Comparison of ENCODE assay signal across 16 cellular contexts in genomic region chr6:170128811-170129681, GRCh38.
DNase-seq lines count a peak whose midpoint lies in the region; ATAC-seq and TF ChIP-seq lines count a peak whose summit lies in the region.
"Had no signal": no experiment of that assay in that cellular context is flagged by ENCODE, and none has a peak within 500 bp of the region (broad histone marks: within the 10 kb centered on the region; RNA-seq: fewer than 3 reads in every experiment).

No MANE protein-coding gene starts in this region.

- no peak overlapping the region for H3K4me3 Mint-ChIP-seq in progenitor cell of endocrine pancreas (ENCODE audit: low read depth)
- H3K4me3 Mint-ChIP-seq: activated CD4-positive, alpha-beta T cell treated with anti-CD3 and anti-CD28 coated beads, Interleukin-2, amount 10 ng/mL, durations not matched to agents 24 days and 14 days; CD4-positive, alpha-beta T cell; stimulated activated naive CD8-positive, alpha-beta T cell treated with anti-CD3 and anti-CD28 coated beads, Interleukin-15, Interleukin-2, amounts not matched to agents 100 ng/mL and 50 ng/mL, for 24 hours had no signal

- H3K9me3 Mint-ChIP-seq in progenitor cell of endocrine pancreas (ENCODE audit: low read depth) = no peaks in the 10 kb centered on the region
- H3K9me3 Mint-ChIP-seq: activated CD4-positive, alpha-beta T cell treated with anti-CD3 and anti-CD28 coated beads, Interleukin-2, amount 10 ng/mL, durations not matched to agents 24 days and 14 days; activated naive CD4-positive, alpha-beta T cell treated with anti-CD3 and anti-CD28 coated beads, Interleukin-2, amount 50 U/mL, for 72 hours; CD4-positive, alpha-beta T cell; stimulated activated naive CD8-positive, alpha-beta T cell treated with anti-CD3 and anti-CD28 coated beads, Interleukin-15, Interleukin-2, amounts not matched to agents 100 ng/mL and 50 ng/mL, for 24 hours had no signal

- no peak for ATAC-seq in left ventricle myocardium superior
- no peak for ATAC-seq in aorta (ENCODE audit: low FRiP score)
- ATAC-seq in HG03354 (IDR thresholded peaks at IDR 0.05; ENCODE audit: poor library complexity, severe bottlenecking, unreplicated experiment) = no peak
- ATAC-seq: activated naive CD4-positive, alpha-beta T cell treated with anti-CD3 and anti-CD28 coated beads, Interleukin-2, amount 50 U/mL, for 72 hours had no signal

- H3K27ac Mint-ChIP-seq in progenitor cell of endocrine pancreas = no peak overlapping the region
- H3K27ac Mint-ChIP-seq: activated CD4-positive, alpha-beta T cell treated with anti-CD3 and anti-CD28 coated beads, Interleukin-2, amount 10 ng/mL, durations not matched to agents 24 days and 14 days; activated naive CD4-positive, alpha-beta T cell treated with anti-CD3 and anti-CD28 coated beads, Interleukin-2, amount 50 U/mL, for 72 hours; CD4-positive, alpha-beta T cell; stimulated activated naive CD8-positive, alpha-beta T cell treated with anti-CD3 and anti-CD28 coated beads, Interleukin-15, Interleukin-2, amounts not matched to agents 100 ng/mL and 50 ng/mL, for 24 hours had no signal

- no peaks in the 10 kb centered on the region for H3K9me3 ChIP-seq in right atrium auricular region
- no peaks in the 10 kb centered on the region for H3K9me3 ChIP-seq in aorta (ENCODE audit: control insufficient read depth, low read length)
- H3K9me3 ChIP-seq: mucosa of descending colon had no signal

- H3K36me3 ChIP-seq in right atrium auricular region (no peaks in the 10 kb centered on the region), aorta (ENCODE audit: control insufficient read depth in 1 of 2, insufficient read depth in 2 of 2, low read length in 1 of 2) (no peaks in the 10 kb centered on the region)

- H3K4me1 Mint-ChIP-seq in progenitor cell of endocrine pancreas (ENCODE audit: low read depth) = peaks cover 14% of the 10 kb centered on the region
- H3K4me1 Mint-ChIP-seq: activated CD4-positive, alpha-beta T cell treated with anti-CD3 and anti-CD28 coated beads, Interleukin-2, amount 10 ng/mL, durations not matched to agents 24 days and 14 days had no signal

- WGBS in aorta, 2 donors = 89 to 90% methylated on average over 34 of the region's 34 CpGs

- H3K4me3 ChIP-seq in right atrium auricular region = no peak overlapping the region
- no peak overlapping the region for H3K4me3 ChIP-seq in coronary artery
- no peak overlapping the region for H3K4me3 ChIP-seq in aorta (ENCODE audit: low read length in 2 of 2)
- H3K4me3 ChIP-seq: mucosa of descending colon had no signal

- intact Hi-C loops in left ventricle myocardium superior (cut with micrococcal nuclease) = no loop called here
- intact Hi-C loops in aorta (cut with DNase I) = no loop called here

- DNase-seq in right atrium auricular region (ENCODE audit: low spot score) (peak; percentile 32), left ventricle myocardium superior (no peak), coronary artery (ENCODE audit: low spot score) (peak; percentile 65), progenitor cell of endocrine pancreas (ENCODE audit: low spot score, unreplicated experiment) (peak; percentile 4), aorta (peak; percentile 37 to 54), glomerular visceral epithelial cell (ENCODE audit: extremely low spot score) (no peak), D341Med (ENCODE audit: low spot score) (no peak)
- DNase-seq: activated CD4-positive, alpha-beta T cell treated with anti-CD3 and anti-CD28 coated beads, Interleukin-2, amount 10 ng/mL, durations not matched to agents 24 days and 14 days; activated T-cell treated with anti-CD3 and anti-CD28 coated beads for 4 hours; HCEC 1CT; kidney glomerular epithelial cell had no signal

- H3K36me3 Mint-ChIP-seq in progenitor cell of endocrine pancreas (ENCODE audit: insufficient read depth) = no peaks in the 10 kb centered on the region
- H3K36me3 Mint-ChIP-seq: activated naive CD4-positive, alpha-beta T cell treated with anti-CD3 and anti-CD28 coated beads, Interleukin-2, amount 50 U/mL, for 72 hours had no signal

- H3K27ac ChIP-seq in right atrium auricular region = no peak overlapping the region
- H3K27ac ChIP-seq in coronary artery = no peak overlapping the region
- H3K27ac ChIP-seq in aorta (ENCODE audit: low read depth in 1 of 2, low read length in 2 of 2) = no peak overlapping the region

- TF ChIP-seq CTCF in right atrium auricular region (IDR thresholded peaks at IDR 0.05) (no peak), coronary artery (IDR thresholded peaks at IDR 0.05) (no peak), progenitor cell of endocrine pancreas (IDR thresholded peaks at IDR 0.05; ENCODE audit: unreplicated experiment) (no peak)

- H3K27me3 Mint-ChIP-seq in progenitor cell of endocrine pancreas = peaks cover 5% of the 10 kb centered on the region
- H3K27me3 Mint-ChIP-seq: activated CD4-positive, alpha-beta T cell treated with anti-CD3 and anti-CD28 coated beads, Interleukin-2, amount 10 ng/mL, durations not matched to agents 24 days and 14 days; CD4-positive, alpha-beta T cell; stimulated activated naive CD8-positive, alpha-beta T cell treated with anti-CD3 and anti-CD28 coated beads, Interleukin-15, Interleukin-2, amounts not matched to agents 100 ng/mL and 50 ng/mL, for 24 hours had no signal

- H3K4me1 ChIP-seq in right atrium auricular region (peaks cover 0 to 24% of the 10 kb centered on the region in 2 donors), aorta (ENCODE audit: control insufficient read depth in 1 of 2, insufficient read depth in 2 of 2, low read length in 2 of 2) (no peaks in the 10 kb centered on the region)

- H3K27me3 ChIP-seq in right atrium auricular region (no peaks in the 10 kb centered on the region), aorta (ENCODE audit: control insufficient read depth in 1 of 2, insufficient read depth in 2 of 2, low read length in 1 of 2) (no peaks in the 10 kb centered on the region)

Comparison
In these comparisons a context has a peak if more than half of its experiments do, and no peak if none do; other contexts are left out.
1. DNase-seq: peak in right atrium auricular region (single experiment), coronary artery (single experiment), progenitor cell of endocrine pancreas (single experiment) and aorta (2 of 2); none in left ventricle myocardium superior (single experiment), glomerular visceral epithelial cell (single experiment) and D341Med (single experiment).